20 cellular contexts compared by ENCODE assay signal in genomic region chr2:113694438-113694837, GRCh38.
A peak's percentile ranks its signal among the peaks of the same experiment; 100 is the strongest.
DNase-seq lines count a peak whose midpoint lies in the region; ATAC-seq, FAIRE-seq and TF ChIP-seq lines count a peak whose summit lies in the region.
"Had no signal": no experiment of that assay in that cellular context is flagged by ENCODE, and none has a peak within 500 bp of the region (broad histone marks: within the 10 kb centered on the region; RNA-seq: fewer than 3 reads in every experiment).

No MANE protein-coding gene starts in this region.

- no peak for ATAC-seq in Right ventricle myocardium superior (ENCODE audit: poor library complexity)
- ATAC-seq in GM12878: peak; percentile 8; the same call in 2 of the 3 replicates
- ATAC-seq in WTC11: no peak

- no peaks in the 10 kb centered on the region for H3K36me3 ChIP-seq in left ventricle myocardium inferior
- H3K36me3 ChIP-seq in GM12878 (ENCODE audit: control insufficient read depth in 2 of 2, insufficient read depth in 2 of 2, low read length in 1 of 2): no peaks in the 10 kb centered on the region
- no peaks in the 10 kb centered on the region for H3K36me3 ChIP-seq in thyroid gland
- H3K36me3 ChIP-seq: cardiac muscle cell, spleen had no signal

- no peaks in the 10 kb centered on the region for H4K20me1 ChIP-seq in GM12878 (ENCODE audit: control insufficient read depth, insufficient read depth)

- RAD21 ChIA-PET in GM12878 (lab: Charles Lee; ENCODE audit: unreplicated experiment): no interaction called here

- CTCF ChIA-PET in GM12878 (lab: Yijun Ruan, JAX) (interaction anchor here (1.7 to 1.8 kb wide), 2 partner anchors 90 to 271 kb away, joined by 4 to 10 read pairs; no protein-coding TSS in a partner anchor), WTC11 (lab: Charles Lee) (no interaction called here)

- H3K9ac ChIP-seq in GM12878 (ENCODE audit: control insufficient read depth, insufficient read depth, low read length): no peak overlapping the region
- H3K9ac ChIP-seq: GM23248 had no signal

- TF ChIP-seq CTCF in left ventricle myocardium inferior (IDR thresholded peaks at IDR 0.05; ENCODE audit: borderline replicate concordance) (no peak), HL-60 (IDR thresholded peaks at IDR 0.05; ENCODE audit: insufficient read depth, low read length) (no peak), GM12878 (IDR thresholded peaks at IDR 0.05 in 2 of 3, conservative IDR thresholded peaks at IDR 0.05 in 1 of 3; ENCODE audit: control insufficient read depth in 2 of 3, extremely low read depth in 1 of 3, insufficient read depth in 1 of 3, low read depth in 3 of 3, low read length in 3 of 3) (no peak), thyroid gland (IDR thresholded peaks at IDR 0.05) (no peak), WTC11 (IDR thresholded peaks at IDR 0.05) (no peak)

- H3K79me2 ChIP-seq in GM12878 (ENCODE audit: control insufficient read depth, insufficient read depth, low read length): no peaks in the 10 kb centered on the region

- 80% methylated on average over 9 of the region's 9 CpGs for WGBS in GM12878 (ENCODE audit: insufficient coverage, insufficient replicate concordance, low lambda C conversion rate, missing lambda C conversion rate)
- 27 to 29% methylated on average over 9 of the region's 9 CpGs for WGBS in thyroid gland, 2 donors

- no peak for FAIRE-seq in GM12878 (lab: Jason Lieb, UNC)

- H3K4me1 ChIP-seq in left ventricle myocardium inferior: peaks cover 18% of the 10 kb centered on the region
- H3K4me1 ChIP-seq in GM12878 (ENCODE audit: control insufficient read depth, insufficient read depth, low read length): peaks cover 43% of the 10 kb centered on the region
- H3K4me1 ChIP-seq in thyroid gland: peaks cover 10 to 12% of the 10 kb centered on the region in 2 donors

- no peaks in the 10 kb centered on the region for H3K4me1 Mint-ChIP-seq in WTC11

- in situ Hi-C loops in GM12878 (cut with MboI): no loop called here

- H3K27ac ChIP-seq in left ventricle myocardium inferior (replicated peaks): peak overlapping the region; percentile 64
- H3K27ac ChIP-seq in HL-60 (replicated peaks): peak overlapping the region; percentile 73
- H3K27ac ChIP-seq in GM12878 (ENCODE audit: control insufficient read depth, insufficient read depth): peak overlapping the region; percentile 89; the same call in 1 of the 2 replicates
- peak overlapping the region; percentile 28 to 82 (median 69) for H3K27ac ChIP-seq in thyroid gland
- H3K27ac ChIP-seq: cardiac muscle cell, dorsolateral prefrontal cortex, epithelial cell of prostate, GM23248 had no signal

- no peak for TF ChIP-seq EP300 in GM12878 (IDR thresholded peaks at IDR 0.05; ENCODE audit: borderline replicate concordance in 1 of 2, control insufficient read depth in 1 of 2, low read depth in 2 of 2, low read length in 2 of 2)

- DNase-seq in left ventricle myocardium inferior (no peak), Right ventricle myocardium superior (no peak), HL-60 (ENCODE audit: low read depth in 1 of 2, low spot score in 1 of 2) (no peak), GM12878 (ENCODE audit: low read depth, low spot score) (no peak), thyroid gland (peak; percentile 64 to 80), mucosa of gallbladder (ENCODE audit: low spot score) (no peak), WTC11 (ENCODE audit: low spot score) (no peak)
- DNase-seq: activated CD4-positive, alpha-beta T cell treated with anti-CD3 and anti-CD28 coated beads, Interleukin-2, amount 50 U/mL, for 1 hour; amniotic stem cell; dorsolateral prefrontal cortex; foreskin melanocyte; GM23248; KG1; kidney glomerular epithelial cell; NCI-H1930; NCI-H446 treated with DMSO at 0.1 percent for 48 hours; NK-92 treated with Interleukin-12 subunit alpha and Interleukin-12 subunit beta, amount 100 ng/mL, for 24 hours; spleen had no signal

- H3K9me3 ChIP-seq in left ventricle myocardium inferior (replicated peaks) (no peaks in the 10 kb centered on the region), GM12878 (replicated peaks; ENCODE audit: control insufficient read depth, insufficient read depth, low read length) (no peaks in the 10 kb centered on the region), thyroid gland (no peaks in the 10 kb centered on the region)
- H3K9me3 ChIP-seq: spleen had no signal

- intact Hi-C loops in left ventricle myocardium inferior (cut with micrococcal nuclease) (no loop called here), Right ventricle myocardium superior (cut with DNase I) (no loop called here), GM12878 (cut with micrococcal nuclease; ENCODE audit: unreplicated experiment) (loop anchor here (5.0 kb wide), 1 partner anchor 193 kb away; no protein-coding TSS in a partner anchor), thyroid gland (cut with DNase I) (no loop called here)

- H3K27me3 ChIP-seq in left ventricle myocardium inferior (ENCODE audit: low read depth): no peaks in the 10 kb centered on the region
- H3K27me3 ChIP-seq in HL-60 (ENCODE audit: insufficient read depth, poor library complexity, severe bottlenecking): no peaks in the 10 kb centered on the region
- no peaks in the 10 kb centered on the region for H3K27me3 ChIP-seq in GM12878 (replicated peaks in 1 of 2; ENCODE audit: control insufficient read depth in 2 of 2, insufficient read depth in 2 of 2, low read length in 1 of 2)
- no peaks in the 10 kb centered on the region for H3K27me3 ChIP-seq in thyroid gland
- H3K27me3 ChIP-seq: cardiac muscle cell, dorsolateral prefrontal cortex, spleen had no signal

- TF ChIP-seq POLR2A in GM12878 (IDR thresholded peaks at IDR 0.05; ENCODE audit: low read depth, low read length): no peak
- TF ChIP-seq POLR2A in thyroid gland (IDR thresholded peaks at IDR 0.05): peak in 1 of 2 donors; percentile 47

- H3K4me2 ChIP-seq in GM12878 (ENCODE audit: control insufficient read depth, insufficient read depth): no peak overlapping the region

- H2AFZ ChIP-seq in GM12878 (ENCODE audit: control insufficient read depth, low read depth, low read length): no peak overlapping the region
- H2AFZ ChIP-seq: GM23248 had no signal

- H3K36me3 Mint-ChIP-seq in WTC11: no peaks in the 10 kb centered on the region

- H3K4me3 ChIP-seq in left ventricle myocardium inferior (no peak overlapping the region), HL-60 (replicated peaks; ENCODE audit: insufficient read depth, low read length) (no peak overlapping the region), GM12878 (no peak overlapping the region), thyroid gland (replicated peaks in 1 of 3) (no peak overlapping the region)
- H3K4me3 ChIP-seq: cardiac muscle cell, dorsolateral prefrontal cortex, GM23248, spleen had no signal

- POLR2A ChIA-PET in GM12878 (lab: Charles Lee) (interaction anchor here (0.6 to 0.7 kb wide), 2 partner anchors 198 to 256 kb away, joined by 5 read pairs; no protein-coding TSS in a partner anchor), WTC11 (lab: Charles Lee) (no interaction called here)

- no peak for TF ChIP-seq RAD21 in GM12878 (IDR thresholded peaks at IDR 0.05; ENCODE audit: insufficient read depth, low read depth, low read length)

- peaks cover 10% of the 10 kb centered on the region; the same call in 1 of the 2 replicates for H3K9me3 Mint-ChIP-seq in WTC11

- H3K27me3 Mint-ChIP-seq in WTC11 (ENCODE audit: low read depth): peaks cover 37% of the 10 kb centered on the region

- no peak overlapping the region for H3K4me3 Mint-ChIP-seq in WTC11

- SMC1A ChIA-PET in GM12878 (lab: Charles Lee; ENCODE audit: uncharacterized antibody, unreplicated experiment): interaction anchor here (0.6 to 2.1 kb wide), 3 partner anchors 10 to 864 kb away, joined by 3 to 10 read pairs (median 3); no protein-coding TSS in a partner anchor

- H3K27ac Mint-ChIP-seq in WTC11: no peak overlapping the region

- TSS peak; percentile 72 for BruUV-seq in GM12878 (replicated peaks; lab: Mats Ljungman, UMichigan)

TF ChIP-seq in GM12878, 131 proteins besides CTCF, POLR2A, EP300 and RAD21 (continues in another document):
- no peak for TF ChIP-seq ETV6 (conservative IDR thresholded peaks at IDR 0.05 in 1 of 2, IDR thresholded peaks at IDR 0.05 in 1 of 2; ENCODE audit: borderline replicate concordance in 1 of 2, low read depth in 1 of 2)

TF ChIP-seq in WTC11, 78 proteins besides CTCF, POLR2A, EP300 and RAD21:
- TF ChIP-seq ATF2 (CRISPR knock-in tag; IDR thresholded peaks at IDR 0.05; ENCODE audit: borderline replicate concordance, low read depth) (no peak), CREM (CRISPR knock-in tag; IDR thresholded peaks at IDR 0.05) (no peak), PRRX2 (CRISPR knock-in tag; IDR thresholded peaks at IDR 0.05) (no peak), SOX15 (CRISPR knock-in tag; IDR thresholded peaks at IDR 0.05) (no peak), ZNF423 (CRISPR knock-in tag; IDR thresholded peaks at IDR 0.05) (no peak), ERG (CRISPR knock-in tag; IDR thresholded peaks at IDR 0.05) (no peak), ZNF138 (CRISPR knock-in tag; conservative IDR thresholded peaks at IDR 0.05) (no peak)

Comparison
In these comparisons a context has a peak if more than half of its experiments do, and no peak if none do; other contexts are left out.
1. DNase-seq: peak in thyroid gland (2 of 2); none in left ventricle myocardium inferior (single experiment), Right ventricle myocardium superior (single experiment), HL-60 (0 of 2), GM12878 (single experiment), mucosa of gallbladder (single experiment) and WTC11 (single experiment).
2. Peak in every context shown above with its lines, with median percentiles within 50 percentile points of each other: H3K27ac ChIP-seq.